In genomic region chrX:23803931-23804381, GRCh38 we compare ENCODE assay signal across 12 cellular contexts. TPM values are rescaled to one million over a fixed set of nuclear protein-coding genes. Genes with fewer than 3 reads are reported as not detected.
A peak's percentile ranks its signal among the peaks of the same experiment; 100 is the strongest.
DNase-seq lines count a peak whose midpoint lies in the region; ATAC-seq, FAIRE-seq and TF ChIP-seq lines count a peak whose summit lies in the region.
"Had no signal": no experiment of that assay in that cellular context is flagged by ENCODE, and none has a peak within 500 bp of the region (broad histone marks: within the 10 kb centered on the region; RNA-seq: fewer than 3 reads in every experiment).

No MANE protein-coding gene starts in this region.

- no peaks in the 10 kb centered on the region for H3K27me3 ChIP-seq in HepG2 (ENCODE audit: control insufficient read depth in 1 of 2, insufficient read depth in 2 of 2, low read length in 2 of 2)
- H3K27me3 ChIP-seq in thyroid gland, result no peaks in the 10 kb centered on the region

- 0 out of 2 replicates have a peak overlapping the region, but pooled peaks have one; percentile 3 for H3K4me2 ChIP-seq in HepG2 (ENCODE audit: low read depth, low read length)

- TF ChIP-seq POLR2A in HepG2 (IDR thresholded peaks at IDR 0.05; ENCODE audit: insufficient read depth in 1 of 2, low read depth in 2 of 2, low read length in 2 of 2) (no peak), thyroid gland (IDR thresholded peaks at IDR 0.05) (no peak)

- peaks cover 46% of the 10 kb centered on the region for H3K4me1 ChIP-seq in HepG2 (ENCODE audit: insufficient read depth, low read length)
- peaks cover 0 to 19% of the 10 kb centered on the region in 2 donors for H3K4me1 ChIP-seq in thyroid gland

- no peak for TF ChIP-seq CTCF in HepG2 (CRISPR knock-in tag; IDR thresholded peaks at IDR 0.05)
- TF ChIP-seq CTCF in thyroid gland (IDR thresholded peaks at IDR 0.05), result no peak

- H3K9ac ChIP-seq in HepG2 (ENCODE audit: insufficient read depth, low read depth, low read length), result 0 out of 2 replicates have a peak overlapping the region, but pooled peaks have one; percentile 29

- DNase-seq in M059J (ENCODE audit: low read depth) (peak; percentile 89), HepG2 (ENCODE audit: low spot score) (peak; percentile 70), thyroid gland (peak; percentile 38 to 44), NCI-H446 (lab: John Stamatoyannopoulos, UW) (no peak), NCI-H524 (lab: John Stamatoyannopoulos, UW) (no peak), NCI-H1105 treated with DMSO at 0.1 percent for 48 hours (lab: John Stamatoyannopoulos, UW) (no peak)
- DNase-seq: kidney, MM.1S, T-helper 17 cell had no signal

- 31% methylated on average over 4 of the region's 5 CpGs for WGBS in HepG2 (ENCODE audit: low lambda C conversion rate)
- WGBS in thyroid gland, 2 donors, result 28 to 38% methylated on average over 2 to 5 of the region's 5 CpGs

- intact Hi-C loops in HepG2 (cut with micrococcal nuclease; ENCODE audit: unreplicated experiment) (loop anchor here (2.0 kb wide), 1 partner anchor 13 kb away; no protein-coding TSS in a partner anchor), thyroid gland (cut with DNase I) (no loop called here)

- H3K9me3 ChIP-seq in HepG2 (ENCODE audit: low read length) (no peaks in the 10 kb centered on the region), thyroid gland (no peaks in the 10 kb centered on the region)

- H3K4me3 ChIP-seq in HepG2 (replicated peaks in 1 of 3; ENCODE audit: insufficient read depth in 1 of 3, low read depth in 2 of 3, low read length in 3 of 3) (no peak overlapping the region), thyroid gland (replicated peaks in 1 of 3) (no peak overlapping the region)
- H3K4me3 ChIP-seq: GM12878 had no signal

- FAIRE-seq in colon (lab: Jason Lieb, UNC), result peak; percentile 51
- FAIRE-seq in HepG2 (lab: Jason Lieb, UNC), result peak; percentile 26
- FAIRE-seq: GM12878, kidney had no signal

- peak; percentile 30; the same call in 2 of the 3 replicates for ATAC-seq in HepG2
- ATAC-seq in GM18502 (IDR thresholded peaks at IDR 0.05; ENCODE audit: poor library complexity, unreplicated experiment), result no peak
- ATAC-seq: GM12878, T-helper 17 cell had no signal

- H3K36me3 ChIP-seq in HepG2 (replicated peaks in 1 of 2; ENCODE audit: control insufficient read depth in 1 of 2, insufficient read depth in 2 of 2, low read length in 2 of 2) (no peaks in the 10 kb centered on the region), thyroid gland (no peaks in the 10 kb centered on the region)

- TF ChIP-seq EP300 in HepG2 (IDR thresholded peaks at IDR 0.05; ENCODE audit: low read depth in 2 of 2, low read length in 2 of 2) (0 out of 4 replicates have a peak, but pooled peaks of 1 of the 2 experiments have one; percentile 9), HepG2 (CRISPR knock-in tag; IDR thresholded peaks at IDR 0.05; ENCODE audit: borderline replicate concordance) (no peak; the same call in 1 of the 2 replicates)

- CTCF ChIA-PET in HepG2 (lab: Yijun Ruan, JAX; ENCODE audit: low intra/inter-chr PET ratio, low total read pairs), result no interaction called here

- H3K27ac ChIP-seq in HepG2 (ENCODE audit: extremely low read length, insufficient read depth, low read length), result peak overlapping the region; percentile 65
- H3K27ac ChIP-seq in thyroid gland, result peak overlapping the region; percentile 54 to 70 (median 64)

- no peaks in the 10 kb centered on the region for H4K20me1 ChIP-seq in HepG2 (ENCODE audit: insufficient read depth, low read length)

- no peak overlapping the region for H2AFZ ChIP-seq in HepG2 (ENCODE audit: low read length)

- H3K79me2 ChIP-seq in HepG2 (ENCODE audit: insufficient read depth, low read length), result no peaks in the 10 kb centered on the region

- in situ Hi-C loops in HepG2 (cut with HindIII; ENCODE audit: extremely low pct_ligation_motif_present, low pct_unique_long_range_greater_than_20kb), result no loop called here

- no peak for TF ChIP-seq RAD21 in HepG2 (CRISPR knock-in tag; IDR thresholded peaks at IDR 0.05)

- POLR2A ChIA-PET in HepG2 (lab: Yijun Ruan, JAX), result interaction anchor here (1.3 kb wide), 1 partner anchor 20 kb away, joined by 14 read pairs; the partner anchor contains the start of gene SAT1

- BruUV-seq in HepG2 (replicated peaks; lab: Mats Ljungman, UMichigan), result no TSS peak

TF ChIP-seq in HepG2, 621 proteins besides CTCF, POLR2A, EP300 and RAD21 (continues in another document):
- TF ChIP-seq CEBPB (IDR thresholded peaks at IDR 0.05; ENCODE audit: borderline replicate concordance, low read depth, low read length) (peak; percentile 98), GATAD2A (CRISPR knock-in tag; IDR thresholded peaks at IDR 0.05) (peak; percentile 55), YEATS2 (CRISPR knock-in tag; IDR thresholded peaks at IDR 0.05; ENCODE audit: borderline replicate concordance) (no peak), JUND (CRISPR knock-in tag; IDR thresholded peaks at IDR 0.05) (no peak), TEAD3 (CRISPR knock-in tag; optimal IDR thresholded peaks at IDR 0.05; ENCODE audit: borderline replicate concordance) (peak; percentile 13), ZNF10 (CRISPR knock-in tag; IDR thresholded peaks at IDR 0.05; ENCODE audit: borderline replicate concordance, low read depth) (no peak), ZNF335 (CRISPR knock-in tag; IDR thresholded peaks at IDR 0.05) (no peak), ZNF816 (CRISPR knock-in tag; IDR thresholded peaks at IDR 0.05; ENCODE audit: borderline replicate concordance) (no peak)
- TF ChIP-seq, protein P1, sequence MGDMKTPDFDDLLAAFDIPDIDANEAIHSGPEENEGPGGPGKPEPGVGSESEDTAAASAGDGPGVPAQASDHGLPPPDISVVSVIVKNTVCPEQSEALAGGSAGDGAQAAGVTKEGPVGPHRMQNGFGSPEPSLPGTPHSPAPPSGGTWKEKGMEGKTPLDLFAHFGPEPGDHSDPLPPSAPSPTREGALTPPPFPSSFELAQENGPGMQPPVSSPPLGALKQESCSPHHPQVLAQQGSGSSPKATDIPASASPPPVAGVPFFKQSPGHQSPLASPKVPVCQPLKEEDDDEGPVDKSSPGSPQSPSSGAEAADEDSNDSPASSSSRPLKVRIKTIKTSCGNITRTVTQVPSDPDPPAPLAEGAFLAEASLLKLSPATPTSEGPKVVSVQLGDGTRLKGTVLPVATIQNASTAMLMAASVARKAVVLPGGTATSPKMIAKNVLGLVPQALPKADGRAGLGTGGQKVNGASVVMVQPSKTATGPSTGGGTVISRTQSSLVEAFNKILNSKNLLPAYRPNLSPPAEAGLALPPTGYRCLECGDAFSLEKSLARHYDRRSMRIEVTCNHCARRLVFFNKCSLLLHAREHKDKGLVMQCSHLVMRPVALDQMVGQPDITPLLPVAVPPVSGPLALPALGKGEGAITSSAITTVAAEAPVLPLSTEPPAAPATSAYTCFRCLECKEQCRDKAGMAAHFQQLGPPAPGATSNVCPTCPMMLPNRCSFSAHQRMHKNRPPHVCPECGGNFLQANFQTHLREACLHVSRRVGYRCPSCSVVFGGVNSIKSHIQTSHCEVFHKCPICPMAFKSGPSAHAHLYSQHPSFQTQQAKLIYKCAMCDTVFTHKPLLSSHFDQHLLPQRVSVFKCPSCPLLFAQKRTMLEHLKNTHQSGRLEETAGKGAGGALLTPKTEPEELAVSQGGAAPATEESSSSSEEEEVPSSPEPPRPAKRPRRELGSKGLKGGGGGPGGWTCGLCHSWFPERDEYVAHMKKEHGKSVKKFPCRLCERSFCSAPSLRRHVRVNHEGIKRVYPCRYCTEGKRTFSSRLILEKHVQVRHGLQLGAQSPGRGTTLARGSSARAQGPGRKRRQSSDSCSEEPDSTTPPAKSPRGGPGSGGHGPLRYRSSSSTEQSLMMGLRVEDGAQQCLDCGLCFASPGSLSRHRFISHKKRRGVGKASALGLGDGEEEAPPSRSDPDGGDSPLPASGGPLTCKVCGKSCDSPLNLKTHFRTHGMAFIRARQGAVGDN (CRISPR knock-in tag; IDR thresholded peaks at IDR 0.05), result peak; percentile 32; the same call in 1 of the 2 replicates
- TF ChIP-seq, protein P2, sequence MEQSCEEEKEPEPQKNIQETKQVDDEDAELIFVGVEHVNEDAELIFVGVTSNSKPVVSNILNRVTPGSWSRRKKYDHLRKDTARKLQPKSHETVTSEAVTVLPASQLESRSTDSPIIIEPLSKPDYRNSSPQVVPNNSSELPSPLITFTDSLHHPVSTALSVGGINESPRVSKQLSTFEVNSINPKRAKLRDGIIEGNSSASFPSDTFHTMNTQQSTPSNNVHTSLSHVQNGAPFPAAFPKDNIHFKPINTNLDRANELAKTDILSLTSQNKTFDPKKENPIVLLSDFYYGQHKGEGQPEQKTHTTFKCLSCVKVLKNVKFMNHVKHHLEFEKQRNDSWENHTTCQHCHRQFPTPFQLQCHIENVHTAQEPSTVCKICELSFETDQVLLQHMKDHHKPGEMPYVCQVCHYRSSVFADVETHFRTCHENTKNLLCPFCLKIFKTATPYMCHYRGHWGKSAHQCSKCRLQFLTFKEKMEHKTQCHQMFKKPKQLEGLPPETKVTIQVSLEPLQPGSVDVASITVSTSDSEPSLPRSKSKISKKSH (CRISPR knock-in tag; IDR thresholded peaks at IDR 0.05; ENCODE audit: borderline replicate concordance), result no peak

RNA-seq across cellular contexts. Expression of gene SAT1, which starts 21.0 kb away (rescaled TPM):
- total RNA-seq in M059J (2014; rRNA removed; shearing (Covaris generic)), result 168 and 187 TPM in 2 replicates
- 216 and 237 TPM in 2 replicates for total RNA-seq in HepG2 (2016; rRNA removed; fragmentation: Illumina TruSeq; extraction: Trizol)
- total RNA-seq in HepG2 (2016; cell fraction: cytosol; rRNA removed; fragmentation: Illumina TruSeq; extraction: Trizol; ENCODE audit: low read depth), result 71.5 and 78.9 TPM in 2 replicates
- total RNA-seq in HepG2 (2016; cell fraction: insoluble cytoplasmic fraction; rRNA removed; fragmentation: Illumina TruSeq; extraction: Trizol), result 224 and 242 TPM in 2 replicates
- 183 and 209 TPM in 2 replicates for total RNA-seq in HepG2 (2016; cell fraction: membrane; rRNA removed; fragmentation: Illumina TruSeq; extraction: Trizol)
- 221 and 242 TPM in 2 replicates for total RNA-seq in HepG2 (2016; cell fraction: nucleus; rRNA removed; fragmentation: Illumina TruSeq; extraction: Trizol)
- 1,213 and 1,243 TPM in 2 replicates for polyA plus RNA-seq in HepG2 (2011; rRNA removed)
- 501 and 788 TPM in 2 replicates for polyA plus RNA-seq in HepG2 (2011; cell fraction: cytosol; rRNA removed)
- polyA plus RNA-seq in HepG2 (2011; cell fraction: nucleus; rRNA removed), result 2,273 and 3,133 TPM in 2 replicates
- polyA plus RNA-seq in HepG2 (2012), result 931 and 961 TPM in 2 replicates
- polyA plus RNA-seq in HepG2 (2016; cell fraction: cytosol; fragmentation: Illumina TruSeq; extraction: Trizol; ENCODE audit: low read depth), result 82.9 and 86.6 TPM in 2 replicates
- polyA plus RNA-seq in HepG2 (2016; cell fraction: insoluble cytoplasmic fraction; fragmentation: Illumina TruSeq; extraction: Trizol; ENCODE audit: low read depth), result 238 and 267 TPM in 2 replicates
- 166 and 177 TPM in 2 replicates for polyA plus RNA-seq in HepG2 (2016; cell fraction: membrane; fragmentation: Illumina TruSeq; extraction: Trizol; ENCODE audit: low read depth)
- polyA plus RNA-seq in HepG2 (2016; cell fraction: nucleus; fragmentation: Illumina TruSeq; extraction: Trizol; ENCODE audit: insufficient read depth, low read depth), result 367 and 400 TPM in 2 replicates
- polyA minus RNA-seq in HepG2 (2011; rRNA and poly(A)+ RNA removed; ENCODE audit: low replicate concordance), result 38.8 and 128 TPM in 2 replicates
- 149 and 175 TPM in 2 replicates for polyA minus RNA-seq in HepG2 (2011; cell fraction: cytosol; rRNA and poly(A)+ RNA removed)
- polyA minus RNA-seq in HepG2 (2011; cell fraction: nucleus; rRNA and poly(A)+ RNA removed), result 734 and 963 TPM in 2 replicates
- 1,000 to 10,000 TPM in 1 of 4 donors, 100 to 1,000 TPM in 3; 768 to 1,187 (median 831) TPM for total RNA-seq in thyroid gland

Comparison
In these comparisons a context has a peak if more than half of its experiments do, and no peak if none do; other contexts are left out.
1. DNase-seq: peak in M059J (single experiment), HepG2 (single experiment) and thyroid gland (2 of 2); none in NCI-H446 (0 of 2), NCI-H524 (0 of 2) and NCI-H1105 treated with DMSO at 0.1 percent for 48 hours (single experiment).